ENCODE assay signal across 19 cellular contexts in genomic region chr2:200617089-200618050, GRCh38. TPM values are rescaled to one million over a fixed set of nuclear protein-coding genes. Genes with fewer than 3 reads are reported as not detected.
DNase-seq lines count a peak whose midpoint lies in the region; ATAC-seq, FAIRE-seq and TF ChIP-seq lines count a peak whose summit lies in the region.
"Had no signal": no experiment of that assay in that cellular context is flagged by ENCODE, and none has a peak within 500 bp of the region (broad histone marks: within the 10 kb centered on the region; RNA-seq: fewer than 3 reads in every experiment).

No MANE protein-coding gene starts in this region.

- no peak for TF ChIP-seq CTCF in ovary (IDR thresholded peaks at IDR 0.05)

- intact Hi-C loops in ovary (cut with DNase I): loop anchor here in 1 of 4 donors (5.0 kb wide), 1 partner anchor 85 kb away; no protein-coding TSS in a partner anchor

- H3K27me3 ChIP-seq in ovary: no peaks in the 10 kb centered on the region
- H3K27me3 ChIP-seq: breast epithelium, upper lobe of right lung had no signal

- no peak for ATAC-seq in HG03095 (IDR thresholded peaks at IDR 0.05; ENCODE audit: unreplicated experiment)
- ATAC-seq: activated CD4-positive, alpha-beta T cell treated with anti-CD3 and anti-CD28 coated beads for 36 hours; upper lobe of right lung had no signal

- TF ChIP-seq POLR2A in ovary (IDR thresholded peaks at IDR 0.05): no peak

- peak; percentile 31 for FAIRE-seq in GM19239 (lab: Jason Lieb, UNC)

- DNase-seq in GM19239 (ENCODE audit: insufficient read length, low spot score) (no peak), RPMI8226 (peak; percentile 34), fibroblast of gingiva (ENCODE audit: low read depth) (peak; percentile 58), ovary (no peak), NCI-H1694 (lab: John Stamatoyannopoulos, UW) (no peak), SK-N-DZ (ENCODE audit: low spot score) (no peak), GOT3 (lab: John Stamatoyannopoulos, UW) (no peak)
- DNase-seq: activated CD4-positive, alpha-beta T cell treated with anti-CD3 and anti-CD28 coated beads for 36 hours; activated naive CD4-positive, alpha-beta T cell treated with anti-CD3 and anti-CD28 coated beads for 36 hours; DMS 273 treated with DMSO at 0.1 percent for 48 hours; Karpas-422; left cardiac atrium; NCI-H345; SIG-M5; stimulated activated naive CD4-positive, alpha-beta T cell; upper lobe of right lung had no signal

- H3K9me3 ChIP-seq in ovary: no peaks in the 10 kb centered on the region
- H3K9me3 ChIP-seq: breast epithelium, upper lobe of right lung had no signal

- no peak for TF ChIP-seq EP300 in ovary (IDR thresholded peaks at IDR 0.05)

- H3K36me3 ChIP-seq in ovary: no peaks in the 10 kb centered on the region
- H3K36me3 ChIP-seq: breast epithelium, upper lobe of right lung had no signal

- WGBS in ovary, 3 donors: 22 to 26% (median 26%) methylated on average over 6 of the region's 6 CpGs

- H3K4me1 ChIP-seq in ovary (ENCODE audit: insufficient read depth): peaks cover 16% of the 10 kb centered on the region
- H3K4me1 ChIP-seq: breast epithelium, parathyroid adenoma, upper lobe of right lung had no signal

- H3K27ac ChIP-seq in ovary: peak overlapping the region; percentile 5 to 75
- H3K27ac ChIP-seq: parathyroid adenoma, upper lobe of right lung had no signal

- no peak overlapping the region for H3K4me3 ChIP-seq in ovary
- H3K4me3 ChIP-seq: breast epithelium, upper lobe of right lung had no signal

RNA-seq across cellular contexts. Expression of gene AOX1, which starts 31.6 kb away (rescaled TPM):
- 100 to 1,000 TPM in 2 of 7 donors, 10 to 100 TPM in 5; 46.0 to 102 (median 67.2) TPM for total RNA-seq in ovary
- 100 to 1,000 TPM in 1 of 2 donors, 10 to 100 TPM in 1; 29.1 to 105 TPM for polyA plus RNA-seq in ovary
- polyA plus RNA-seq in SK-N-DZ (2014; cell fraction: cytosol; rRNA removed): 0.39 TPM in 1 of 2 replicates, not detected in the other
- polyA plus RNA-seq in SK-N-DZ (2014; cell fraction: nucleus; rRNA removed): 0.11 and 0.18 TPM in 2 replicates

Comparison
In these comparisons a context has a peak if more than half of its experiments do, and no peak if none do; other contexts are left out.
1. DNase-seq: peak in RPMI8226 (single experiment) and fibroblast of gingiva (single experiment); none in GM19239 (single experiment), ovary (0 of 5), NCI-H1694 (single experiment), SK-N-DZ (single experiment) and GOT3 (single experiment).